10 cellular contexts compared by ENCODE assay signal in genomic region chr2:162007447-162008040, GRCh38.
DNase-seq lines count a peak whose midpoint lies in the region; ATAC-seq and TF ChIP-seq lines count a peak whose summit lies in the region.
"Had no signal": no experiment of that assay in that cellular context is flagged by ENCODE, and none has a peak within 500 bp of the region (broad histone marks: within the 10 kb centered on the region; RNA-seq: fewer than 3 reads in every experiment).

No MANE protein-coding gene starts in this region.

- no peak overlapping the region for H3K27ac ChIP-seq in Peyer's patch

- no peaks in the 10 kb centered on the region for H3K9me3 Mint-ChIP-seq in activated naive CD8-positive, alpha-beta T cell (ENCODE audit: low read depth)
- no peaks in the 10 kb centered on the region for H3K9me3 Mint-ChIP-seq in activated naive CD8-positive, alpha-beta T cell treated with anti-CD3 and anti-CD28 coated beads, Interleukin-2, amount 50 U/mL, for 24 hours
- no peaks in the 10 kb centered on the region for H3K9me3 Mint-ChIP-seq in type B pancreatic cell
- H3K9me3 Mint-ChIP-seq: stimulated activated naive CD8-positive, alpha-beta T cell treated with anti-CD3 and anti-CD28 coated beads, Interleukin-15, Interleukin-2, amounts not matched to agents 100 ng/mL and 50 ng/mL, for 24 hours had no signal

- no peaks in the 10 kb centered on the region for H3K27me3 Mint-ChIP-seq in activated naive CD8-positive, alpha-beta T cell
- no peaks in the 10 kb centered on the region for H3K27me3 Mint-ChIP-seq in activated naive CD8-positive, alpha-beta T cell treated with anti-CD3 and anti-CD28 coated beads, Interleukin-2, amount 50 U/mL, for 24 hours
- no peaks in the 10 kb centered on the region for H3K27me3 Mint-ChIP-seq in type B pancreatic cell
- H3K27me3 Mint-ChIP-seq: stimulated activated naive CD8-positive, alpha-beta T cell treated with anti-CD3 and anti-CD28 coated beads, Interleukin-15, Interleukin-2, amounts not matched to agents 100 ng/mL and 50 ng/mL, for 24 hours had no signal

- no peaks in the 10 kb centered on the region for H3K27me3 ChIP-seq in Peyer's patch

- peak overlapping the region; percentile 25 for H3K27ac Mint-ChIP-seq in activated naive CD8-positive, alpha-beta T cell
- no peak overlapping the region for H3K27ac Mint-ChIP-seq in activated naive CD8-positive, alpha-beta T cell treated with anti-CD3 and anti-CD28 coated beads, Interleukin-2, amount 50 U/mL, for 24 hours
- H3K27ac Mint-ChIP-seq in type B pancreatic cell, result no peak overlapping the region
- H3K27ac Mint-ChIP-seq: stimulated activated naive CD8-positive, alpha-beta T cell treated with anti-CD3 and anti-CD28 coated beads, Interleukin-15, Interleukin-2, amounts not matched to agents 100 ng/mL and 50 ng/mL, for 24 hours had no signal

- H3K4me3 Mint-ChIP-seq in activated naive CD8-positive, alpha-beta T cell, result no peak overlapping the region
- no peak overlapping the region for H3K4me3 Mint-ChIP-seq in activated naive CD8-positive, alpha-beta T cell treated with anti-CD3 and anti-CD28 coated beads, Interleukin-2, amount 50 U/mL, for 24 hours
- no peak overlapping the region for H3K4me3 Mint-ChIP-seq in type B pancreatic cell
- H3K4me3 Mint-ChIP-seq: stimulated activated naive CD8-positive, alpha-beta T cell treated with anti-CD3 and anti-CD28 coated beads, Interleukin-15, Interleukin-2, amounts not matched to agents 100 ng/mL and 50 ng/mL, for 24 hours had no signal

- H3K36me3 ChIP-seq in Peyer's patch, result peaks cover 0 to 13% (median 0%) of the 10 kb centered on the region in 3 donors

- peaks cover 0 to 3% (median 0%) of the 10 kb centered on the region in 4 donors for H3K4me1 ChIP-seq in Peyer's patch

- H3K4me3 ChIP-seq in Peyer's patch (no peak overlapping the region), foreskin fibroblast (ENCODE audit: low read depth in 1 of 2, low read length in 2 of 2) (no peak overlapping the region)

- H3K36me3 Mint-ChIP-seq in activated naive CD8-positive, alpha-beta T cell, result peaks cover 10% of the 10 kb centered on the region
- peaks cover 5% of the 10 kb centered on the region for H3K36me3 Mint-ChIP-seq in activated naive CD8-positive, alpha-beta T cell treated with anti-CD3 and anti-CD28 coated beads, Interleukin-2, amount 50 U/mL, for 24 hours (ENCODE audit: low read depth)
- no peaks in the 10 kb centered on the region for H3K36me3 Mint-ChIP-seq in type B pancreatic cell

- no peak for TF ChIP-seq POLR2A in Peyer's patch (IDR thresholded peaks at IDR 0.05)

- H3K9me3 ChIP-seq in Peyer's patch, result no peaks in the 10 kb centered on the region

- no peak for DNase-seq in activated naive CD8-positive, alpha-beta T cell treated with anti-CD3 and anti-CD28 coated beads, Interleukin-2, amount 50 U/mL, for 24 hours
- DNase-seq in Peyer's patch (no peak), foreskin fibroblast (peak in 1 of 2 donors; percentile 41), type B pancreatic cell (ENCODE audit: extremely low spot score, unreplicated experiment) (no peak), middle frontal gyrus (ENCODE audit: extremely low spot score, low spot score) (no peak), HPDE6-E6E7 (ENCODE audit: extremely low spot score) (no peak)
- no peak for DNase-seq in activated CD4-positive, alpha-beta T cell treated with anti-CD3 and anti-CD28 coated beads, Interleukin-2, amount 50 U/mL, for 4 hours
- DNase-seq: left colon had no signal

- TF ChIP-seq CTCF in Peyer's patch (IDR thresholded peaks at IDR 0.05) (peak in 5 of 6 experiments; percentile 39 to 79 (median 65)), foreskin fibroblast (IDR thresholded peaks at IDR 0.05; ENCODE audit: low read depth, low read length) (peak; percentile 38), type B pancreatic cell (conservative IDR thresholded peaks at IDR 0.05) (peak; percentile 87)

- ATAC-seq in activated naive CD8-positive, alpha-beta T cell treated with anti-CD3 and anti-CD28 coated beads, Interleukin-2, amount 50 U/mL, for 24 hours, result no peak
- ATAC-seq: left colon had no signal

- H3K4me1 Mint-ChIP-seq in activated naive CD8-positive, alpha-beta T cell (ENCODE audit: low read depth), result peaks cover 49% of the 10 kb centered on the region
- H3K4me1 Mint-ChIP-seq in activated naive CD8-positive, alpha-beta T cell treated with anti-CD3 and anti-CD28 coated beads, Interleukin-2, amount 50 U/mL, for 24 hours, result peaks cover 33% of the 10 kb centered on the region
- H3K4me1 Mint-ChIP-seq in type B pancreatic cell (ENCODE audit: unreplicated experiment), result peaks cover 4% of the 10 kb centered on the region
